ENCODE assay signal across 19 cellular contexts in genomic region chr19:18391509-18392075, GRCh38. TPM values are rescaled to one million over a fixed set of nuclear protein-coding genes. Genes with fewer than 3 reads are reported as not detected.
"Had no signal": no experiment of that assay in that cellular context is flagged by ENCODE, and none has a peak within 500 bp of the region (broad histone marks: within the 10 kb centered on the region; RNA-seq: fewer than 3 reads in every experiment).

No MANE protein-coding gene starts in this region.

- H3K36me3 Mint-ChIP-seq: activated naive CD8-positive, alpha-beta T cell treated with anti-CD3 and anti-CD28 coated beads for 36 hours; naive thymus-derived CD8-positive, alpha-beta T cell had no signal

- H3K36me3 ChIP-seq: colonic mucosa, esophagus muscularis mucosa, suprapubic skin had no signal

- DNase-seq: activated naive CD8-positive, alpha-beta T cell treated with anti-CD3 and anti-CD28 coated beads for 36 hours; effector CD4-positive, alpha-beta T cell; hippocampal formation; mammary epithelial cell; mucosa of descending colon; naive thymus-derived CD8-positive, alpha-beta T cell; stimulated activated CD4-positive, alpha-beta T cell treated with anti-CD3 and anti-CD28 coated beads, Interleukin-4, amount 100 ng/mL, for 24 hours; stimulated activated naive CD8-positive, alpha-beta T cell treated with anti-CD3 and anti-CD28 coated beads, Interleukin-15, Interleukin-2, amounts not matched to agents 100 U/mL and 50 U/mL, for 24 hours; T1000; trophoblast cell had no signal

- H3K27ac ChIP-seq: colonic mucosa, esophagus muscularis mucosa, suprapubic skin had no signal

- H3K9me3 Mint-ChIP-seq: activated naive CD8-positive, alpha-beta T cell treated with anti-CD3 and anti-CD28 coated beads for 36 hours; activated T-helper 1 cell treated with anti-CD3 and anti-CD28 coated beads, Interleukin-12 subunit alpha, Interleukin-12 subunit beta, Interleukin-2, Interleukin-4 antibody, amounts not matched to agents 30 ng/mL and 10 ng/mL and 1 ng/mL, durations not matched to agents 14 hours and 24 hours and 36 hours; naive thymus-derived CD8-positive, alpha-beta T cell had no signal

- H3K4me3 ChIP-seq: body of pancreas, colonic mucosa, esophagus muscularis mucosa, mucosa of descending colon, skin epidermis, suprapubic skin had no signal

- H3K27ac Mint-ChIP-seq: activated naive CD8-positive, alpha-beta T cell treated with anti-CD3 and anti-CD28 coated beads for 36 hours; activated T-helper 1 cell treated with anti-CD3 and anti-CD28 coated beads, Interleukin-12 subunit alpha, Interleukin-12 subunit beta, Interleukin-2, Interleukin-4 antibody, amounts not matched to agents 30 ng/mL and 10 ng/mL and 1 ng/mL, durations not matched to agents 14 hours and 24 hours and 36 hours; naive thymus-derived CD8-positive, alpha-beta T cell had no signal

- H3K4me3 Mint-ChIP-seq: activated naive CD8-positive, alpha-beta T cell treated with anti-CD3 and anti-CD28 coated beads for 36 hours; activated T-helper 1 cell treated with anti-CD3 and anti-CD28 coated beads, Interleukin-12 subunit alpha, Interleukin-12 subunit beta, Interleukin-2, Interleukin-4 antibody, amounts not matched to agents 30 ng/mL and 10 ng/mL and 1 ng/mL, durations not matched to agents 14 hours and 24 hours and 36 hours had no signal

- H3K4me1 ChIP-seq: colonic mucosa had no signal

- H3K27me3 ChIP-seq: body of pancreas, colonic mucosa, suprapubic skin had no signal

- H3K9me3 ChIP-seq: body of pancreas, colonic mucosa, esophagus muscularis mucosa, mucosa of descending colon, suprapubic skin had no signal

- ATAC-seq: activated CD4-positive, CD25-positive, alpha-beta regulatory T cell treated with anti-CD3 and anti-CD28 coated beads, Interleukin-2, amount 50 U/mL, for 24 hours; body of pancreas; naive thymus-derived CD8-positive, alpha-beta T cell; stimulated activated naive CD8-positive, alpha-beta T cell treated with anti-CD3 and anti-CD28 coated beads, Interleukin-15, Interleukin-2, amounts not matched to agents 100 U/mL and 50 U/mL, for 24 hours had no signal

RNA-seq across cellular contexts. Expression of gene GDF15, which starts 5.6 kb away (rescaled TPM):
- total RNA-seq: activated CD8-positive, alpha-beta memory T cell treated with anti-CD3 and anti-CD28 coated beads for 36 hours; activated naive CD8-positive, alpha-beta T cell treated with anti-CD3 and anti-CD28 coated beads for 36 hours; activated T-helper 1 cell treated with anti-CD3 and anti-CD28 coated beads, Interleukin-12 subunit alpha, Interleukin-12 subunit beta, Interleukin-2, Interleukin-4 antibody, amounts not matched to agents 30 ng/mL and 10 ng/mL and 1 ng/mL, durations not matched to agents 14 hours and 24 hours and 36 hours; naive thymus-derived CD8-positive, alpha-beta T cell had no signal

RNA-seq across cellular contexts. Expression of gene LRRC25, which starts 5.8 kb away (rescaled TPM):
- total RNA-seq: activated CD8-positive, alpha-beta memory T cell treated with anti-CD3 and anti-CD28 coated beads for 36 hours; activated naive CD8-positive, alpha-beta T cell treated with anti-CD3 and anti-CD28 coated beads for 36 hours; activated T-helper 1 cell treated with anti-CD3 and anti-CD28 coated beads, Interleukin-12 subunit alpha, Interleukin-12 subunit beta, Interleukin-2, Interleukin-4 antibody, amounts not matched to agents 30 ng/mL and 10 ng/mL and 1 ng/mL, durations not matched to agents 14 hours and 24 hours and 36 hours; glomerular endothelial cell; mammary epithelial cell had no signal
